In genomic region chr22:42562684-42563083, GRCh38 we compare ENCODE assay signal across 20 cellular contexts. TPM values are rescaled to one million over a fixed set of nuclear protein-coding genes. Genes with fewer than 3 reads are reported as not detected.
DNase-seq lines count a peak whose midpoint lies in the region; ATAC-seq and TF ChIP-seq lines count a peak whose summit lies in the region.
"Had no signal": no experiment of that assay in that cellular context is flagged by ENCODE, and none has a peak within 500 bp of the region (broad histone marks: within the 10 kb centered on the region; RNA-seq: fewer than 3 reads in every experiment).

No MANE protein-coding gene starts in this region.

- no peaks in the 10 kb centered on the region for H3K36me3 Mint-ChIP-seq in endothelial cell (ENCODE audit: low read depth, unreplicated experiment)
- H3K36me3 Mint-ChIP-seq in stimulated activated memory B cell treated with anti-CD40 and anti-IgM and Interleukin-4, amounts not matched to agents 10 μg/mL and 1 μg/mL and 100 μg/mL, for 72 hours, result no peaks in the 10 kb centered on the region
- H3K36me3 Mint-ChIP-seq: activated naive CD4-positive, alpha-beta T cell treated with anti-CD3 and anti-CD28 coated beads, Interleukin-2, amount 10 ng/mL, durations not matched to agents 7 days and 5 days had no signal

- H3K9ac ChIP-seq in NT2/D1 (ENCODE audit: insufficient read length, low read depth), result peak overlapping the region; percentile 1

- 77% methylated on average over 2 of the region's 2 CpGs for WGBS in suprapubic skin

- H3K27ac Mint-ChIP-seq in endothelial cell (ENCODE audit: unreplicated experiment), result no peak overlapping the region
- H3K27ac Mint-ChIP-seq in stimulated activated memory B cell treated with anti-CD40 and anti-IgM and Interleukin-4, amounts not matched to agents 10 μg/mL and 1 μg/mL and 100 μg/mL, for 72 hours, result peak overlapping the region; percentile 80
- H3K27ac Mint-ChIP-seq: activated naive CD4-positive, alpha-beta T cell treated with anti-CD3 and anti-CD28 coated beads, Interleukin-2, amount 10 ng/mL, durations not matched to agents 7 days and 5 days had no signal

- TF ChIP-seq CTCF in right atrium auricular region (IDR thresholded peaks at IDR 0.05), result no peak
- TF ChIP-seq CTCF in endothelial cell (IDR thresholded peaks at IDR 0.05; ENCODE audit: unreplicated experiment), result no peak
- no peak for TF ChIP-seq CTCF in suprapubic skin (IDR thresholded peaks at IDR 0.05)

- H3K27me3 ChIP-seq in right atrium auricular region, result no peaks in the 10 kb centered on the region
- no peaks in the 10 kb centered on the region for H3K27me3 ChIP-seq in NT2/D1 (ENCODE audit: insufficient read depth, insufficient read length)
- H3K27me3 ChIP-seq in suprapubic skin, result no peaks in the 10 kb centered on the region
- H3K27me3 ChIP-seq: uterus had no signal

- no peak for TF ChIP-seq EP300 in suprapubic skin (IDR thresholded peaks at IDR 0.05)

- no peaks in the 10 kb centered on the region for H3K9me3 Mint-ChIP-seq in endothelial cell (ENCODE audit: unreplicated experiment)
- no peaks in the 10 kb centered on the region for H3K9me3 Mint-ChIP-seq in stimulated activated memory B cell treated with anti-CD40 and anti-IgM and Interleukin-4, amounts not matched to agents 10 μg/mL and 1 μg/mL and 100 μg/mL, for 72 hours
- H3K9me3 Mint-ChIP-seq: activated naive CD4-positive, alpha-beta T cell treated with anti-CD3 and anti-CD28 coated beads, Interleukin-2, amount 10 ng/mL, durations not matched to agents 7 days and 5 days; CD4-positive, CD25-positive, alpha-beta regulatory T cell had no signal

- H3K27me3 Mint-ChIP-seq in endothelial cell (ENCODE audit: unreplicated experiment), result peaks cover 2% of the 10 kb centered on the region
- no peaks in the 10 kb centered on the region for H3K27me3 Mint-ChIP-seq in stimulated activated memory B cell treated with anti-CD40 and anti-IgM and Interleukin-4, amounts not matched to agents 10 μg/mL and 1 μg/mL and 100 μg/mL, for 72 hours
- H3K27me3 Mint-ChIP-seq: activated naive CD4-positive, alpha-beta T cell treated with anti-CD3 and anti-CD28 coated beads, Interleukin-2, amount 10 ng/mL, durations not matched to agents 7 days and 5 days had no signal

- ATAC-seq in Right ventricle myocardium superior (ENCODE audit: poor library complexity) (no peak), GM21529 (IDR thresholded peaks at IDR 0.05; ENCODE audit: unreplicated experiment) (no peak)
- ATAC-seq in stimulated activated memory B cell treated with anti-CD40 and anti-IgM and Interleukin-4, amounts not matched to agents 10 μg/mL and 1 μg/mL and 100 μg/mL, for 72 hours, result no peak

- peak overlapping the region; percentile 16 for H3K4me3 Mint-ChIP-seq in endothelial cell (ENCODE audit: unreplicated experiment)
- H3K4me3 Mint-ChIP-seq in stimulated activated memory B cell treated with anti-CD40 and anti-IgM and Interleukin-4, amounts not matched to agents 10 μg/mL and 1 μg/mL and 100 μg/mL, for 72 hours, result no peak overlapping the region
- H3K4me3 Mint-ChIP-seq: activated naive CD4-positive, alpha-beta T cell treated with anti-CD3 and anti-CD28 coated beads, Interleukin-2, amount 10 ng/mL, durations not matched to agents 7 days and 5 days; CD4-positive, CD25-positive, alpha-beta regulatory T cell had no signal

- H3K36me3 ChIP-seq in right atrium auricular region, result no peaks in the 10 kb centered on the region
- H3K36me3 ChIP-seq in NT2/D1 (ENCODE audit: insufficient read depth, insufficient read length, low read length), result peaks cover 3% of the 10 kb centered on the region
- H3K36me3 ChIP-seq in suprapubic skin, result peaks cover 7% of the 10 kb centered on the region
- H3K36me3 ChIP-seq: uterus had no signal

- no peak overlapping the region for H3K27ac ChIP-seq in right atrium auricular region
- H3K27ac ChIP-seq in suprapubic skin, result no peak overlapping the region
- H3K27ac ChIP-seq: uterus had no signal

- H3K4me1 ChIP-seq in right atrium auricular region, result peaks cover 0 to 14% of the 10 kb centered on the region in 2 donors
- H3K4me1 ChIP-seq in NT2/D1 (ENCODE audit: insufficient read depth, insufficient read length), result peaks cover 3% of the 10 kb centered on the region
- H3K4me1 ChIP-seq in suprapubic skin, result no peaks in the 10 kb centered on the region
- H3K4me1 ChIP-seq: uterus had no signal

- intact Hi-C loops in Right ventricle myocardium superior (cut with DNase I), result no loop called here

- no peak for TF ChIP-seq POLR2A in suprapubic skin (IDR thresholded peaks at IDR 0.05)

- DNase-seq in Right ventricle myocardium superior, result peak; percentile 33
- no peak for DNase-seq in right atrium auricular region (ENCODE audit: low spot score)
- DNase-seq in NT2/D1 (ENCODE audit: low read depth, low spot score), result no peak
- DNase-seq in endothelial cell (ENCODE audit: low spot score), result no peak
- DNase-seq in RKO (ENCODE audit: low spot score), result no peak
- DNase-seq in suprapubic skin (ENCODE audit: low spot score in 2 of 2), result no peak
- DNase-seq: ACHN; activated CD4-positive, alpha-beta T cell treated with anti-CD3 and anti-CD28 coated beads, Interleukin-2, amount 50 U/mL, for 48 hours; activated naive CD4-positive, alpha-beta T cell treated with anti-CD3 and anti-CD28 coated beads, Interleukin-2, amount 10 ng/mL, durations not matched to agents 7 days and 5 days; CD4-positive, CD25-positive, alpha-beta regulatory T cell; DMS53; head of caudate nucleus; IMR-90; NCI-H1694; NCI-H226; NK-92 treated with Interleukin-12 subunit alpha and Interleukin-12 subunit beta, amount 100 ng/mL, for 24 hours; uterus had no signal

- no peaks in the 10 kb centered on the region for H3K9me3 ChIP-seq in right atrium auricular region
- no peaks in the 10 kb centered on the region for H3K9me3 ChIP-seq in NT2/D1 (ENCODE audit: insufficient read depth, low read length)
- H3K9me3 ChIP-seq in suprapubic skin, result no peaks in the 10 kb centered on the region
- H3K9me3 ChIP-seq: uterus had no signal

- H3K4me1 Mint-ChIP-seq in endothelial cell (ENCODE audit: unreplicated experiment), result peaks cover 7% of the 10 kb centered on the region
- H3K4me1 Mint-ChIP-seq in stimulated activated memory B cell treated with anti-CD40 and anti-IgM and Interleukin-4, amounts not matched to agents 10 μg/mL and 1 μg/mL and 100 μg/mL, for 72 hours, result peaks cover 24% of the 10 kb centered on the region
- H3K4me1 Mint-ChIP-seq: activated naive CD4-positive, alpha-beta T cell treated with anti-CD3 and anti-CD28 coated beads, Interleukin-2, amount 10 ng/mL, durations not matched to agents 7 days and 5 days had no signal

- H3K4me3 ChIP-seq in right atrium auricular region (no peak overlapping the region), NT2/D1 (ENCODE audit: insufficient read length, low read depth) (no peak overlapping the region), suprapubic skin (no peak overlapping the region)
- H3K4me3 ChIP-seq: lung, uterus had no signal

RNA-seq across cellular contexts. Expression of gene SERHL2, which starts 8.9 kb away (rescaled TPM):
- total RNA-seq in Right ventricle myocardium superior (2.4 TPM), right atrium auricular region (1 to 10 TPM; 2.4 to 3.9 TPM), endothelial cell (ENCODE audit: unreplicated experiment) (0.69 TPM), suprapubic skin (10 to 100 TPM; 13.0 to 96.1 (median 52.1) TPM)
- total RNA-seq: CD4-positive, CD25-positive, alpha-beta regulatory T cell had no signal

RNA-seq across cellular contexts. Expression of gene RRP7A, which starts 43.1 kb away (rescaled TPM):
- 14.3 TPM for total RNA-seq in Right ventricle myocardium superior
- 10 to 100 TPM; 12.9 to 19.4 TPM for total RNA-seq in right atrium auricular region
- 47.9 TPM for total RNA-seq in endothelial cell (ENCODE audit: unreplicated experiment)
- 10 to 100 TPM; 19.0 to 31.3 (median 23.5) TPM for total RNA-seq in suprapubic skin

RNA-seq across cellular contexts. Expression of gene POLDIP3, which starts 52.0 kb away (rescaled TPM):
- total RNA-seq in Right ventricle myocardium superior, result 32.1 TPM
- total RNA-seq in right atrium auricular region, result 10 to 100 TPM; 20.2 to 29.5 TPM
- total RNA-seq in endothelial cell (ENCODE audit: unreplicated experiment), result 50.0 TPM
- 10 to 100 TPM; 32.4 to 61.1 (median 45.7) TPM for total RNA-seq in suprapubic skin
